9 cellular contexts compared by ENCODE assay signal in genomic region chr10:109894516-109894915, GRCh38. TPM values are rescaled to one million over a fixed set of nuclear protein-coding genes. Genes with fewer than 3 reads are reported as not detected.
A peak's percentile ranks its signal among the peaks of the same experiment; 100 is the strongest.
DNase-seq lines count a peak whose midpoint lies in the region; ATAC-seq and TF ChIP-seq lines count a peak whose summit lies in the region.
"Had no signal": no experiment of that assay in that cellular context is flagged by ENCODE, and none has a peak within 500 bp of the region (broad histone marks: within the 10 kb centered on the region; RNA-seq: fewer than 3 reads in every experiment).

No MANE protein-coding gene starts in this region.

- H3K27me3 ChIP-seq in OCI-LY1 (ENCODE audit: insufficient read depth, low read length) (no peaks in the 10 kb centered on the region), psoas muscle (ENCODE audit: insufficient read depth in 3 of 3, low read length in 2 of 3) (no peaks in the 10 kb centered on the region)

- H4K20me1 ChIP-seq in OCI-LY1 (ENCODE audit: insufficient read depth, low read length) = no peaks in the 10 kb centered on the region

- DNase-seq in fibroblast of pulmonary artery (ENCODE audit: low read depth) = peak; percentile 95
- peak; percentile 86 to 92 for DNase-seq in psoas muscle
- DNase-seq in erythroblast (lab: John Stamatoyannopoulos, UW) = no peak
- DNase-seq in activated CD4-positive, alpha-beta T cell treated with anti-CD3 and anti-CD28 coated beads, Interleukin-2, amount 50 U/mL, for 1 hour = no peak
- no peak for DNase-seq in NCI-H1930 (lab: John Stamatoyannopoulos, UW)

- no peak overlapping the region for H2AFZ ChIP-seq in OCI-LY1 (ENCODE audit: low read length)

- no peaks in the 10 kb centered on the region for H3K9me2 ChIP-seq in OCI-LY1 (ENCODE audit: low read depth, low read length)

- H3K79me2 ChIP-seq in OCI-LY1 (ENCODE audit: insufficient read depth, low read length) = no peaks in the 10 kb centered on the region

- H3F3A ChIP-seq in OCI-LY1 (ENCODE audit: insufficient read depth, low read length) = no peaks in the 10 kb centered on the region

- H3K9me3 ChIP-seq in OCI-LY1 (ENCODE audit: low read length) (no peaks in the 10 kb centered on the region), psoas muscle (no peaks in the 10 kb centered on the region)

- peaks cover 68% of the 10 kb centered on the region for H3K36me3 ChIP-seq in OCI-LY1 (ENCODE audit: insufficient read depth, low read length)
- H3K36me3 ChIP-seq in psoas muscle (ENCODE audit: insufficient read depth in 1 of 2, low read depth in 1 of 2) = peaks cover 0 to 22% of the 10 kb centered on the region in 2 donors

- no peak overlapping the region for H3K9ac ChIP-seq in OCI-LY1 (ENCODE audit: low read length)

- peak; percentile 63 for ATAC-seq in GM18909 (IDR thresholded peaks at IDR 0.05; ENCODE audit: poor library complexity, unreplicated experiment)
- peak; percentile 90 to 95 (median 92) for ATAC-seq in psoas muscle
- no peak for ATAC-seq in GM18868 (IDR thresholded peaks at IDR 0.05; ENCODE audit: unreplicated experiment)
- ATAC-seq: GM12878 had no signal

- H3K27ac ChIP-seq in OCI-LY1 (ENCODE audit: low read depth, low read length, poor library complexity, severe bottlenecking) (peak overlapping the region; percentile 10), psoas muscle (peak overlapping the region; percentile 68)

- H3K4me2 ChIP-seq in OCI-LY1 (ENCODE audit: low read length) = no peak overlapping the region

- TF ChIP-seq POLR2A in erythroblast (IDR thresholded peaks at IDR 0.05; ENCODE audit: low read length) = no peak

- no peak for TF ChIP-seq CTCF in OCI-LY1 (IDR thresholded peaks at IDR 0.05; ENCODE audit: low read length)
- TF ChIP-seq CTCF in fibroblast of pulmonary artery (IDR thresholded peaks at IDR 0.05; ENCODE audit: low read length, missing control alignments) = no peak
- TF ChIP-seq CTCF in psoas muscle (IDR thresholded peaks at IDR 0.05) = no peak

- H3K4me3 ChIP-seq in OCI-LY1 (ENCODE audit: low read depth, low read length, poor library complexity, severe bottlenecking) = no peak overlapping the region
- no peak overlapping the region for H3K4me3 ChIP-seq in fibroblast of pulmonary artery (replicated peaks; ENCODE audit: low read depth, low read length)
- H3K4me3 ChIP-seq in psoas muscle = peak overlapping the region; percentile 14
- H3K4me3 ChIP-seq: GM12878 had no signal

- intact Hi-C loops in psoas muscle (cut with DNase I) = loop anchor here in 1 of 2 donors (5.0 kb wide), 1 partner anchor 113 kb away; the partner anchor contains the start of gene ADD3

- H3K4me1 ChIP-seq in OCI-LY1 (ENCODE audit: insufficient read depth, low read length, severe bottlenecking) = peaks cover 15% of the 10 kb centered on the region
- H3K4me1 ChIP-seq in psoas muscle = peaks cover 41% of the 10 kb centered on the region

- WGBS in psoas muscle, 3 donors = 9 to 23% (median 10%) methylated on average over 5 of the region's 5 CpGs

RNA-seq across cellular contexts. Expression of gene XPNPEP1, which starts 28.8 kb away (rescaled TPM):
- total RNA-seq in psoas muscle = 10 to 100 TPM; 34.9 to 62.3 (median 43.8) TPM
- polyA plus RNA-seq in psoas muscle = 10 to 100 TPM; 22.6 to 37.3 (median 29.1) TPM

Comparison
In these comparisons a context has a peak if more than half of its experiments do, and no peak if none do; other contexts are left out.
1. DNase-seq: peak in fibroblast of pulmonary artery (single experiment) and psoas muscle (2 of 2); none in erythroblast (0 of 2), activated CD4-positive, alpha-beta T cell treated with anti-CD3 and anti-CD28 coated beads, Interleukin-2, amount 50 U/mL, for 1 hour (single experiment) and NCI-H1930 (0 of 2).